2 cellular contexts compared by ENCODE assay signal in the genomic region with DNA sequence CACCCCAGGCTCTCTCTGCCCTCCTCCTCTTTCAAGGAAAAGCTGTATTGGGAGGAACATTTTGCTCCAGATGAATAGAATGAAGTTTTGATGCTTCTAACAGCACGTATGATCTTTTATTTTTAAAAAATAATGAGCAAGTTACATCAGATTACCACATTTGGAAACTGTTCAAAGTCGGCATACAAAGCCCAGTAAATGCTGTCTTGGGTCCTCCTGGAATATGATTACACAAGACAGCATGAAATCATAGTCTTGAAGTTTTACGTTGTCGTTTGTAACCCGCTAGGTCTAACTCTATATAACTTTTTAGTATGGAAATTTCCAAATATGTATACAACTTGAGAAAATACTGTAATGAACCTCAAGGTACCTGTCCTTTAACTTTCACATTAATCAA.
TF ChIP-seq lines count a peak whose summit lies in the region.

No MANE protein-coding gene starts in this region.

TF ChIP-seq in SK-N-SH, 30 proteins besides CTCF, POLR2A, EP300 and RAD21:
- TF ChIP-seq SIN3A (IDR thresholded peaks at IDR 0.05; ENCODE audit: borderline replicate concordance, low read depth, low read length) (no peak), FOXM1 (IDR thresholded peaks at IDR 0.05; ENCODE audit: low read depth) (no peak), ELF1 (IDR thresholded peaks at IDR 0.05) (no peak), MXI1 (IDR thresholded peaks at IDR 0.05; ENCODE audit: low read depth, low read length) (no peak), FOSL2 (IDR thresholded peaks at IDR 0.05; ENCODE audit: borderline replicate concordance, low read depth) (no peak), NRF1 (IDR thresholded peaks at IDR 0.05; ENCODE audit: low read depth, low read length) (no peak), NFIC (IDR thresholded peaks at IDR 0.05; ENCODE audit: borderline replicate concordance) (no peak), GABPA (IDR thresholded peaks at IDR 0.05; ENCODE audit: low read depth) (no peak), SMC3 (IDR thresholded peaks at IDR 0.05; ENCODE audit: low read depth, low read length) (no peak), RCOR1 (IDR thresholded peaks at IDR 0.05; ENCODE audit: low read length) (no peak), RXRA (IDR thresholded peaks at IDR 0.05; ENCODE audit: borderline replicate concordance, low read depth) (no peak), RFX5 (IDR thresholded peaks at IDR 0.05; ENCODE audit: low read length) (no peak), TAF1 (IDR thresholded peaks at IDR 0.05; ENCODE audit: borderline replicate concordance, low read depth, low read length) (no peak), MEF2A (IDR thresholded peaks at IDR 0.05; ENCODE audit: borderline replicate concordance, low read depth) (no peak), EZH2phosphoT487 (IDR thresholded peaks at IDR 0.05; ENCODE audit: borderline replicate concordance, low read depth) (no peak)
- TF ChIP-seq, protein P1, sequence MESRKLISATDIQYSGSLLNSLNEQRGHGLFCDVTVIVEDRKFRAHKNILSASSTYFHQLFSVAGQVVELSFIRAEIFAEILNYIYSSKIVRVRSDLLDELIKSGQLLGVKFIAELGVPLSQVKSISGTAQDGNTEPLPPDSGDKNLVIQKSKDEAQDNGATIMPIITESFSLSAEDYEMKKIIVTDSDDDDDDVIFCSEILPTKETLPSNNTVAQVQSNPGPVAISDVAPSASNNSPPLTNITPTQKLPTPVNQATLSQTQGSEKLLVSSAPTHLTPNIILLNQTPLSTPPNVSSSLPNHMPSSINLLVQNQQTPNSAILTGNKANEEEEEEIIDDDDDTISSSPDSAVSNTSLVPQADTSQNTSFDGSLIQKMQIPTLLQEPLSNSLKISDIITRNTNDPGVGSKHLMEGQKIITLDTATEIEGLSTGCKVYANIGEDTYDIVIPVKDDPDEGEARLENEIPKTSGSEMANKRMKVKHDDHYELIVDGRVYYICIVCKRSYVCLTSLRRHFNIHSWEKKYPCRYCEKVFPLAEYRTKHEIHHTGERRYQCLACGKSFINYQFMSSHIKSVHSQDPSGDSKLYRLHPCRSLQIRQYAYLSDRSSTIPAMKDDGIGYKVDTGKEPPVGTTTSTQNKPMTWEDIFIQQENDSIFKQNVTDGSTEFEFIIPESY (IDR thresholded peaks at IDR 0.05; ENCODE audit: borderline replicate concordance, low read depth): no peak
- TF ChIP-seq, protein P2, sequence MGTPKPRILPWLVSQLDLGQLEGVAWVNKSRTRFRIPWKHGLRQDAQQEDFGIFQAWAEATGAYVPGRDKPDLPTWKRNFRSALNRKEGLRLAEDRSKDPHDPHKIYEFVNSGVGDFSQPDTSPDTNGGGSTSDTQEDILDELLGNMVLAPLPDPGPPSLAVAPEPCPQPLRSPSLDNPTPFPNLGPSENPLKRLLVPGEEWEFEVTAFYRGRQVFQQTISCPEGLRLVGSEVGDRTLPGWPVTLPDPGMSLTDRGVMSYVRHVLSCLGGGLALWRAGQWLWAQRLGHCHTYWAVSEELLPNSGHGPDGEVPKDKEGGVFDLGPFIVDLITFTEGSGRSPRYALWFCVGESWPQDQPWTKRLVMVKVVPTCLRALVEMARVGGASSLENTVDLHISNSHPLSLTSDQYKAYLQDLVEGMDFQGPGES (IDR thresholded peaks at IDR 0.05; ENCODE audit: low read depth, low read length): no peak
- TF ChIP-seq, protein P3, sequence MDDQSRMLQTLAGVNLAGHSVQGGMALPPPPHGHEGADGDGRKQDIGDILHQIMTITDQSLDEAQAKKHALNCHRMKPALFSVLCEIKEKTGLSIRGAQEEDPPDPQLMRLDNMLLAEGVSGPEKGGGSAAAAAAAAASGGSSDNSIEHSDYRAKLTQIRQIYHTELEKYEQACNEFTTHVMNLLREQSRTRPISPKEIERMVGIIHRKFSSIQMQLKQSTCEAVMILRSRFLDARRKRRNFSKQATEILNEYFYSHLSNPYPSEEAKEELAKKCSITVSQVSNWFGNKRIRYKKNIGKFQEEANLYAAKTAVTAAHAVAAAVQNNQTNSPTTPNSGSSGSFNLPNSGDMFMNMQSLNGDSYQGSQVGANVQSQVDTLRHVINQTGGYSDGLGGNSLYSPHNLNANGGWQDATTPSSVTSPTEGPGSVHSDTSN (IDR thresholded peaks at IDR 0.05): no peak
- TF ChIP-seq, protein P4, sequence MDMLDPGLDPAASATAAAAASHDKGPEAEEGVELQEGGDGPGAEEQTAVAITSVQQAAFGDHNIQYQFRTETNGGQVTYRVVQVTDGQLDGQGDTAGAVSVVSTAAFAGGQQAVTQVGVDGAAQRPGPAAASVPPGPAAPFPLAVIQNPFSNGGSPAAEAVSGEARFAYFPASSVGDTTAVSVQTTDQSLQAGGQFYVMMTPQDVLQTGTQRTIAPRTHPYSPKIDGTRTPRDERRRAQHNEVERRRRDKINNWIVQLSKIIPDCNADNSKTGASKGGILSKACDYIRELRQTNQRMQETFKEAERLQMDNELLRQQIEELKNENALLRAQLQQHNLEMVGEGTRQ (IDR thresholded peaks at IDR 0.05; ENCODE audit: borderline replicate concordance, low read depth, low read length): no peak

TF ChIP-seq in SK-N-SH treated with all-trans-retinoic acid at 6 μM for 48 hours, 23 proteins besides CTCF, POLR2A, EP300 and RAD21:
- TF ChIP-seq, protein P5, sequence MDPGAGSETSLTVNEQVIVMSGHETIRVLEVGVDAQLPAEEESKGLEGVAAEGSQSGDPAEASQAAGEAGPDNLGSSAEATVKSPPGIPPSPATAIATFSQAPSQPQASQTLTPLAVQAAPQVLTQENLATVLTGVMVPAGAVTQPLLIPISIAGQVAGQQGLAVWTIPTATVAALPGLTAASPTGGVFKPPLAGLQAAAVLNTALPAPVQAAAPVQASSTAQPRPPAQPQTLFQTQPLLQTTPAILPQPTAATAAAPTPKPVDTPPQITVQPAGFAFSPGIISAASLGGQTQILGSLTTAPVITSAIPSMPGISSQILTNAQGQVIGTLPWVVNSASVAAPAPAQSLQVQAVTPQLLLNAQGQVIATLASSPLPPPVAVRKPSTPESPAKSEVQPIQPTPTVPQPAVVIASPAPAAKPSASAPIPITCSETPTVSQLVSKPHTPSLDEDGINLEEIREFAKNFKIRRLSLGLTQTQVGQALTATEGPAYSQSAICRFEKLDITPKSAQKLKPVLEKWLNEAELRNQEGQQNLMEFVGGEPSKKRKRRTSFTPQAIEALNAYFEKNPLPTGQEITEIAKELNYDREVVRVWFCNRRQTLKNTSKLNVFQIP (CRISPR knock-in tag; IDR thresholded peaks at IDR 0.05; ENCODE audit: borderline replicate concordance, low read depth): no peak
- TF ChIP-seq GLIS3 (CRISPR knock-in tag; IDR thresholded peaks at IDR 0.05): no peak
- no peak for TF ChIP-seq ZNF8 (CRISPR knock-in tag; IDR thresholded peaks at IDR 0.05)
- TF ChIP-seq ESRRG (CRISPR knock-in tag; IDR thresholded peaks at IDR 0.05): no peak
- TF ChIP-seq ZC3H10 (CRISPR knock-in tag; IDR thresholded peaks at IDR 0.05): no peak
- no peak for TF ChIP-seq ARNTL (CRISPR knock-in tag; IDR thresholded peaks at IDR 0.05; ENCODE audit: borderline replicate concordance, low read depth)
- TF ChIP-seq, protein P6, sequence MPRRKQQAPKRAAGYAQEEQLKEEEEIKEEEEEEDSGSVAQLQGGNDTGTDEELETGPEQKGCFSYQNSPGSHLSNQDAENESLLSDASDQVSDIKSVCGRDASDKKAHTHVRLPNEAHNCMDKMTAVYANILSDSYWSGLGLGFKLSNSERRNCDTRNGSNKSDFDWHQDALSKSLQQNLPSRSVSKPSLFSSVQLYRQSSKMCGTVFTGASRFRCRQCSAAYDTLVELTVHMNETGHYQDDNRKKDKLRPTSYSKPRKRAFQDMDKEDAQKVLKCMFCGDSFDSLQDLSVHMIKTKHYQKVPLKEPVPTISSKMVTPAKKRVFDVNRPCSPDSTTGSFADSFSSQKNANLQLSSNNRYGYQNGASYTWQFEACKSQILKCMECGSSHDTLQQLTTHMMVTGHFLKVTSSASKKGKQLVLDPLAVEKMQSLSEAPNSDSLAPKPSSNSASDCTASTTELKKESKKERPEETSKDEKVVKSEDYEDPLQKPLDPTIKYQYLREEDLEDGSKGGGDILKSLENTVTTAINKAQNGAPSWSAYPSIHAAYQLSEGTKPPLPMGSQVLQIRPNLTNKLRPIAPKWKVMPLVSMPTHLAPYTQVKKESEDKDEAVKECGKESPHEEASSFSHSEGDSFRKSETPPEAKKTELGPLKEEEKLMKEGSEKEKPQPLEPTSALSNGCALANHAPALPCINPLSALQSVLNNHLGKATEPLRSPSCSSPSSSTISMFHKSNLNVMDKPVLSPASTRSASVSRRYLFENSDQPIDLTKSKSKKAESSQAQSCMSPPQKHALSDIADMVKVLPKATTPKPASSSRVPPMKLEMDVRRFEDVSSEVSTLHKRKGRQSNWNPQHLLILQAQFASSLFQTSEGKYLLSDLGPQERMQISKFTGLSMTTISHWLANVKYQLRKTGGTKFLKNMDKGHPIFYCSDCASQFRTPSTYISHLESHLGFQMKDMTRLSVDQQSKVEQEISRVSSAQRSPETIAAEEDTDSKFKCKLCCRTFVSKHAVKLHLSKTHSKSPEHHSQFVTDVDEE (CRISPR knock-in tag; IDR thresholded peaks at IDR 0.05): no peak
- TF ChIP-seq RARB (CRISPR knock-in tag; IDR thresholded peaks at IDR 0.05): no peak
TF ChIP-seq in SK-N-SH treated with all-trans-retinoic acid at 6 μM for 48 hours: peak in this region for 0.
